9 cellular contexts compared by ENCODE assay signal in genomic region chr9:129352157-129352870, GRCh38.
DNase-seq lines count a peak whose midpoint lies in the region; ATAC-seq lines count a peak whose summit lies in the region.
"Had no signal": no experiment of that assay in that cellular context is flagged by ENCODE, and none has a peak within 500 bp of the region (broad histone marks: within the 10 kb centered on the region; RNA-seq: fewer than 3 reads in every experiment).

No MANE protein-coding gene starts in this region.

- no peaks in the 10 kb centered on the region for H3K27me3 ChIP-seq in ACC112 (ENCODE audit: insufficient read depth, low read length)
- H3K27me3 ChIP-seq in mucosa of stomach (ENCODE audit: control insufficient read depth, insufficient read depth, low read length) = peaks cover 4% of the 10 kb centered on the region
- H3K27me3 ChIP-seq in MG63 = no peaks in the 10 kb centered on the region

- peak; percentile 62 for DNase-seq in NCI-H2171 (lab: John Stamatoyannopoulos, UW)
- DNase-seq in effector memory CD8-positive, alpha-beta T cell = no peak
- no peak for DNase-seq in NCI-H345 treated with DMSO at 0.1 percent for 48 hours (lab: John Stamatoyannopoulos, UW; ENCODE audit: unreplicated experiment)
- no peak for DNase-seq in KG1 (lab: John Stamatoyannopoulos, UW)
- no peak for DNase-seq in MG63
- DNase-seq: GDM1 had no signal

- no peak for ATAC-seq in effector memory CD8-positive, alpha-beta T cell (replicated peaks)
- ATAC-seq in HG03520 (IDR thresholded peaks at IDR 0.05; ENCODE audit: unreplicated experiment) = no peak

- H3K9me3 ChIP-seq in mucosa of stomach (ENCODE audit: control insufficient read depth, low read length) = no peaks in the 10 kb centered on the region
- no peaks in the 10 kb centered on the region for H3K9me3 ChIP-seq in MG63

- peak overlapping the region; percentile 99 for H2AFZ ChIP-seq in ACC112 (ENCODE audit: low read length, unreplicated experiment)

- H3K27ac ChIP-seq in ACC112 (ENCODE audit: low read depth, low read length) = no peak overlapping the region

- peak overlapping the region; percentile 4 to 54 for H3K4me3 Mint-ChIP-seq in effector memory CD8-positive, alpha-beta T cell

- H3K4me1 ChIP-seq in ACC112 (ENCODE audit: control insufficient read depth, insufficient read depth, low read length, unreplicated experiment) (peaks cover 5% of the 10 kb centered on the region), mucosa of stomach (ENCODE audit: control insufficient read depth, insufficient read depth, low read length) (peaks cover 12% of the 10 kb centered on the region)

- H3K36me3 ChIP-seq in ACC112 (ENCODE audit: insufficient read depth, low read length) = no peaks in the 10 kb centered on the region
- no peaks in the 10 kb centered on the region for H3K36me3 ChIP-seq in mucosa of stomach (ENCODE audit: control insufficient read depth, insufficient read depth, low read length)
- H3K36me3 ChIP-seq in MG63 = no peaks in the 10 kb centered on the region

- no peaks in the 10 kb centered on the region for H3K9me3 Mint-ChIP-seq in effector memory CD8-positive, alpha-beta T cell

- no peak overlapping the region for H3K27ac Mint-ChIP-seq in effector memory CD8-positive, alpha-beta T cell

- H3K9ac ChIP-seq in mucosa of stomach (ENCODE audit: low read length) = peak overlapping the region; percentile 47

- H3K4me3 ChIP-seq in ACC112 (ENCODE audit: low read depth, low read length) (peak overlapping the region; percentile 76), mucosa of stomach (ENCODE audit: low read length) (no peak overlapping the region), MG63 (no peak overlapping the region)

- peaks cover 13 to 56% of the 10 kb centered on the region in 2 donors for H3K27me3 Mint-ChIP-seq in effector memory CD8-positive, alpha-beta T cell

- H3K79me2 ChIP-seq in ACC112 (ENCODE audit: control insufficient read depth, insufficient read depth, low read length, unreplicated experiment) = no peaks in the 10 kb centered on the region

- no peaks in the 10 kb centered on the region for H3K36me3 Mint-ChIP-seq in effector memory CD8-positive, alpha-beta T cell (ENCODE audit: insufficient read depth)

- H3K4me1 Mint-ChIP-seq in effector memory CD8-positive, alpha-beta T cell (ENCODE audit: low read depth in 2 of 2) = no peaks in the 10 kb centered on the region
